Comparison of ENCODE assay signal across 19 cellular contexts in the genomic region with DNA sequence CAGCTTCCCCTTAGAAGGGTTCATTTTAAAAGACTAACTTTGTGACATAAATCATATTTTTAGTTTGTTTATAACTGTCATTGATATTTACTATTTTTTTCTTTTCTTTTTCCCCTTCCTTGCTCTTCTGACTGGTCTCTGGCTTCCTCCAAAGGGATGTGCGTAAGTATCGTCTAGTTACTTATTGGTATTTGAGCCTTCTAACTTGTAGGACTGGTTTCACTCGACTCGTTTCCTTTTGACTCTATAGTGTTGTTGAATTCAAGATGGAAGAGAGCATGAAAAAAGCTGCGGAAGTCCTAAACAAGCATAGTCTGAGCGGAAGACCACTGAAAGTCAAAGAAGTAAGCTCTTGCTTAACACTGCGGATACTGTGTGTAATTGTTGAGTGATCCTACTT. TPM values are rescaled to one million over a fixed set of nuclear protein-coding genes. Genes with fewer than 3 reads are reported as not detected.
"Had no signal": no experiment of that assay in that cellular context is flagged by ENCODE, and none has a peak within 500 bp of the region (broad histone marks: within the 10 kb centered on the region; RNA-seq: fewer than 3 reads in every experiment).

No MANE protein-coding gene starts in this region.

- H3K4me2 ChIP-seq: hepatocyte had no signal

- H3K27me3 Mint-ChIP-seq: activated CD4-positive, alpha-beta memory T cell treated with anti-CD3 and anti-CD28 coated beads, Interleukin-2, amount 10 ng/mL, durations not matched to agents 7 days and 5 days; effector memory CD8-positive, alpha-beta T cell; naive B cell had no signal

- H3K9me3 Mint-ChIP-seq: activated CD4-positive, alpha-beta memory T cell treated with anti-CD3 and anti-CD28 coated beads, Interleukin-2, amount 10 ng/mL, durations not matched to agents 7 days and 5 days; activated naive CD4-positive, alpha-beta T cell treated with anti-CD3 and anti-CD28 coated beads, Interleukin-2, amount 50 U/mL, for 72 hours; effector memory CD8-positive, alpha-beta T cell; naive B cell had no signal

- H3K4me3 Mint-ChIP-seq: activated CD4-positive, alpha-beta memory T cell treated with anti-CD3 and anti-CD28 coated beads, Interleukin-2, amount 10 ng/mL, durations not matched to agents 7 days and 5 days; effector memory CD8-positive, alpha-beta T cell; naive B cell had no signal

- H3K4me1 ChIP-seq: foreskin keratinocyte had no signal

- ATAC-seq: activated naive CD4-positive, alpha-beta T cell treated with anti-CD3 and anti-CD28 coated beads, Interleukin-2, amount 50 U/mL, for 72 hours; effector memory CD8-positive, alpha-beta T cell; foreskin keratinocyte; left cardiac atrium; pancreas had no signal

- H3K27ac Mint-ChIP-seq: activated CD4-positive, alpha-beta memory T cell treated with anti-CD3 and anti-CD28 coated beads, Interleukin-2, amount 10 ng/mL, durations not matched to agents 7 days and 5 days had no signal

- H2AFZ ChIP-seq: hepatocyte had no signal

- H3K36me3 ChIP-seq: uterus had no signal

- DNase-seq: activated CD4-positive, alpha-beta memory T cell treated with anti-CD3 and anti-CD28 coated beads, Interleukin-2, amount 10 ng/mL, durations not matched to agents 7 days and 5 days; activated CD4-positive, alpha-beta T cell treated with anti-CD3 and anti-CD28 coated beads for 48 hours; activated CD4-positive, CD25-positive, alpha-beta regulatory T cell; activated effector memory CD4-positive, alpha-beta T cell treated with anti-CD3 and anti-CD28 coated beads, Interleukin-2, amount 50 U/mL, for 16 hours; activated T-cell treated with anti-CD3 and anti-CD28 coated beads, Interleukin-2, amount 50 U/mL, for 48 hours; dermis blood vessel endothelial cell; effector memory CD8-positive, alpha-beta T cell; foreskin keratinocyte; left cardiac atrium; naive B cell; pancreas; stimulated activated naive CD4-positive, alpha-beta T cell; uterus had no signal

- H3K27me3 ChIP-seq: adrenal gland, cardiac muscle cell, foreskin keratinocyte, hepatocyte, pancreas, uterus had no signal

- H3K27ac ChIP-seq: adrenal gland, cardiac muscle cell, foreskin keratinocyte, hepatocyte, uterus had no signal

- H3K4me3 ChIP-seq: adrenal gland, cardiac muscle cell, hepatocyte, pancreas, uterus had no signal

- H3K9me3 ChIP-seq: adrenal gland, pancreas, uterus had no signal

RNA-seq across cellular contexts. Expression of a gene that starts 39.1 kb away (rescaled TPM):
- total RNA-seq: dermis blood vessel endothelial cell, fibroblast of lung, foreskin keratinocyte, lung microvascular endothelial cell had no signal
- polyA plus RNA-seq: fibroblast of lung, foreskin keratinocyte had no signal
